ENCODE assay signal across 15 cellular contexts in genomic region chr4:18405054-18405453, GRCh38.
DNase-seq lines count a peak whose midpoint lies in the region; ATAC-seq, FAIRE-seq and TF ChIP-seq lines count a peak whose summit lies in the region.
"Had no signal": no experiment of that assay in that cellular context is flagged by ENCODE, and none has a peak within 500 bp of the region (broad histone marks: within the 10 kb centered on the region; RNA-seq: fewer than 3 reads in every experiment).

No MANE protein-coding gene starts in this region.

- H3K4me3 Mint-ChIP-seq in astrocyte (ENCODE audit: unreplicated experiment), result no peak overlapping the region

- H4K20me1 ChIP-seq in BLaER1 treated with 17β-estradiol and CSF1 and Interleukin-3, amounts not matched to agents 10 nM and 100 nM, result no peaks in the 10 kb centered on the region
- no peaks in the 10 kb centered on the region for H4K20me1 ChIP-seq in astrocyte (ENCODE audit: insufficient read depth, low read length)

- no peaks in the 10 kb centered on the region for H3K9me3 Mint-ChIP-seq in astrocyte (ENCODE audit: unreplicated experiment)

- DNase-seq in astrocyte (ENCODE audit: low read depth) (no peak), OCI-M1 (lab: John Stamatoyannopoulos, UW) (no peak), GM20000 (ENCODE audit: low spot score) (no peak)
- DNase-seq: CD4-positive, CD25-positive, alpha-beta regulatory T cell; IMR-90; Kasumi-1; KBM-7 had no signal

- H2AFZ ChIP-seq in astrocyte (ENCODE audit: low read depth, low read length), result no peak overlapping the region

- no peaks in the 10 kb centered on the region for H3K36me3 Mint-ChIP-seq in astrocyte (ENCODE audit: low read depth, unreplicated experiment)
- H3K36me3 Mint-ChIP-seq: CD4-positive, CD25-positive, alpha-beta regulatory T cell had no signal

- H3K36me3 ChIP-seq in BLaER1 treated with 17β-estradiol and CSF1 and Interleukin-3, amounts not matched to agents 10 nM and 100 nM, result no peaks in the 10 kb centered on the region
- H3K36me3 ChIP-seq in astrocyte (ENCODE audit: insufficient read depth, low read length), result no peaks in the 10 kb centered on the region

- no peak overlapping the region for H3K9ac ChIP-seq in BLaER1 treated with 17β-estradiol and CSF1 and Interleukin-3, amounts not matched to agents 10 nM and 100 nM
- no peak overlapping the region for H3K9ac ChIP-seq in astrocyte (ENCODE audit: low read length)

- H3K9me3 ChIP-seq in BLaER1 treated with 17β-estradiol and CSF1 and Interleukin-3, amounts not matched to agents 10 nM and 100 nM (replicated peaks in 1 of 11), result no peaks in the 10 kb centered on the region
- no peaks in the 10 kb centered on the region for H3K9me3 ChIP-seq in astrocyte (ENCODE audit: insufficient read depth, low read depth, low read length)

- FAIRE-seq in astrocyte (lab: Jason Lieb, UNC), result no peak
- FAIRE-seq: A204.1, GM19239, H54 had no signal

- no peaks in the 10 kb centered on the region for H3K79me2 ChIP-seq in astrocyte (ENCODE audit: insufficient read depth, low read length)

- H3K4me3 ChIP-seq in BLaER1 treated with 17β-estradiol and CSF1 and Interleukin-3, amounts not matched to agents 10 nM and 100 nM, result no peak overlapping the region
- no peak overlapping the region for H3K4me3 ChIP-seq in astrocyte (ENCODE audit: insufficient read depth, low read depth, low read length)

- H3K27ac ChIP-seq in BLaER1 treated with 17β-estradiol and CSF1 and Interleukin-3, amounts not matched to agents 10 nM and 100 nM, result no peak overlapping the region
- H3K27ac ChIP-seq in astrocyte (ENCODE audit: low read depth, low read length), result no peak overlapping the region

- peak overlapping the region in 10 of 11 experiments; percentile 2 to 58 (median 38); a peak in 17 of 22 replicates for H3K4me2 ChIP-seq in BLaER1 treated with 17β-estradiol and CSF1 and Interleukin-3, amounts not matched to agents 10 nM and 100 nM
- H3K4me2 ChIP-seq in astrocyte (ENCODE audit: low read length), result no peak overlapping the region

- peak; percentile 30 for ATAC-seq in GM18907 (IDR thresholded peaks at IDR 0.05; ENCODE audit: unreplicated experiment)
- peak; percentile 13 for ATAC-seq in HG03108 (IDR thresholded peaks at IDR 0.05; ENCODE audit: unreplicated experiment)
- ATAC-seq in GM18873 (IDR thresholded peaks at IDR 0.05; ENCODE audit: low FRiP score, unreplicated experiment), result no peak
- ATAC-seq: HCT116 had no signal

- TF ChIP-seq CTCF in astrocyte (IDR thresholded peaks at IDR 0.05; ENCODE audit: insufficient read depth, low read depth, low read length), result no peak
- no peak for TF ChIP-seq CTCF in GM20000 (IDR thresholded peaks at IDR 0.05; ENCODE audit: extremely low read depth, missing control alignments)

- peaks cover 13% of the 10 kb centered on the region for H3K4me1 Mint-ChIP-seq in astrocyte (ENCODE audit: low read depth, unreplicated experiment)

- H3K27me3 ChIP-seq in BLaER1 treated with 17β-estradiol and CSF1 and Interleukin-3, amounts not matched to agents 10 nM and 100 nM, result no peaks in the 10 kb centered on the region
- H3K27me3 ChIP-seq in astrocyte (ENCODE audit: insufficient read depth, low read length), result no peaks in the 10 kb centered on the region

- no peaks in the 10 kb centered on the region for H3K27me3 Mint-ChIP-seq in astrocyte (ENCODE audit: low read depth, unreplicated experiment)
- H3K27me3 Mint-ChIP-seq: CD4-positive, CD25-positive, alpha-beta regulatory T cell had no signal

- peak overlapping the region; percentile 29 for H3K27ac Mint-ChIP-seq in astrocyte (ENCODE audit: unreplicated experiment)
- H3K27ac Mint-ChIP-seq: CD4-positive, CD25-positive, alpha-beta regulatory T cell had no signal

- peaks cover 0 to 11% (median 9%) of the 10 kb centered on the region in 10 experiments; a peak in 15 of 20 replicates for H3K4me1 ChIP-seq in BLaER1 treated with 17β-estradiol and CSF1 and Interleukin-3, amounts not matched to agents 10 nM and 100 nM
- H3K4me1 ChIP-seq in astrocyte (ENCODE audit: insufficient read depth, low read length), result no peaks in the 10 kb centered on the region
